In genomic region chr6:73388800-73389512, GRCh38 we compare ENCODE assay signal across 8 cellular contexts. TPM values are rescaled to one million over a fixed set of nuclear protein-coding genes. Genes with fewer than 3 reads are reported as not detected.
A peak's percentile ranks its signal among the peaks of the same experiment; 100 is the strongest.
DNase-seq lines count a peak whose midpoint lies in the region; ATAC-seq and TF ChIP-seq lines count a peak whose summit lies in the region.

No MANE protein-coding gene starts in this region.

- peaks cover 12% of the 10 kb centered on the region for H3K4me1 Mint-ChIP-seq in CD8-positive, alpha-beta T cell (ENCODE audit: low read depth)

- peak overlapping the region; percentile 93 for H2AFZ ChIP-seq in neuronal stem cell (ENCODE audit: low read length)

- no peak overlapping the region for H2BK5ac ChIP-seq in neuronal stem cell (ENCODE audit: low read length)

- H3K4me1 ChIP-seq in CD8-positive, alpha-beta T cell (ENCODE audit: insufficient read depth, low read length): peaks cover 4% of the 10 kb centered on the region
- H3K4me1 ChIP-seq in neuronal stem cell (ENCODE audit: control insufficient read depth in 2 of 2, insufficient read depth in 1 of 2, low read depth in 1 of 2, low read length in 2 of 2): peaks cover 0 to 4% of the 10 kb centered on the region in 2 donors
- peaks cover 5% of the 10 kb centered on the region for H3K4me1 ChIP-seq in suprapubic skin

- H3K36me3 ChIP-seq in CD8-positive, alpha-beta T cell (ENCODE audit: insufficient read depth, low read length): no peaks in the 10 kb centered on the region
- H3K36me3 ChIP-seq in neuronal stem cell (replicated peaks in 1 of 2; ENCODE audit: control insufficient read depth in 2 of 2, insufficient read depth in 2 of 2, low read length in 2 of 2): no peaks in the 10 kb centered on the region
- H3K36me3 ChIP-seq in suprapubic skin: no peaks in the 10 kb centered on the region

- no peak overlapping the region for H4K91ac ChIP-seq in neuronal stem cell (ENCODE audit: low read depth, low read length, poor library complexity)

- H2BK120ac ChIP-seq in neuronal stem cell (ENCODE audit: low read depth, low read length): no peak overlapping the region

- peak; percentile 71 for ATAC-seq in CD8-positive, alpha-beta T cell
- ATAC-seq in HG03342 (IDR thresholded peaks at IDR 0.05; ENCODE audit: unreplicated experiment): peak; percentile 67

- H3K27me3 Mint-ChIP-seq in CD8-positive, alpha-beta T cell (ENCODE audit: low read depth): no peaks in the 10 kb centered on the region

- H3K9me3 Mint-ChIP-seq in CD8-positive, alpha-beta T cell: no peaks in the 10 kb centered on the region

- CTCF ChIA-PET in CD8-positive, alpha-beta T cell (lab: Charles Lee): interaction anchor here (0.8 to 2.1 kb wide), 4 partner anchors 62 to 103 kb away, joined by 3 to 5 read pairs (median 4); partner anchors contain the start of gene MTO1

- H3K4me3 Mint-ChIP-seq in CD8-positive, alpha-beta T cell: peak overlapping the region; percentile 78

- H3K14ac ChIP-seq in neuronal stem cell (ENCODE audit: low read length): no peak overlapping the region

- H3K79me1 ChIP-seq in neuronal stem cell (ENCODE audit: low read depth, low read length): no peaks in the 10 kb centered on the region

- H3K18ac ChIP-seq in neuronal stem cell (ENCODE audit: low read length): peak overlapping the region; percentile 88

- H3K23ac ChIP-seq in neuronal stem cell (ENCODE audit: low read depth, low read length, poor library complexity): no peak overlapping the region

- DNase-seq in CD8-positive, alpha-beta T cell: peak in 6 of 7 experiments; percentile 38 to 70 (median 45)
- peak; percentile 30 for DNase-seq in OCI-M2 (lab: John Stamatoyannopoulos, UW; ENCODE audit: unreplicated experiment)
- DNase-seq in activated T-helper 1 cell treated with anti-CD3 and anti-CD28 coated beads, Interleukin-2, amount 50 U/mL, for 16 hours (ENCODE audit: low read depth in 1 of 2, low spot score in 1 of 2): peak; percentile 21 to 26
- peak; percentile 52 to 82 for DNase-seq in foreskin fibroblast
- DNase-seq in neuronal stem cell (ENCODE audit: low spot score): peak; percentile 46
- no peak for DNase-seq in suprapubic skin (ENCODE audit: low spot score in 2 of 2)

- TF ChIP-seq POLR2A in GM19099 (IDR thresholded peaks at IDR 0.05; ENCODE audit: extremely low read depth, insufficient read length, low read depth) (peak; percentile 46), suprapubic skin (IDR thresholded peaks at IDR 0.05) (no peak)

- H3K36me3 Mint-ChIP-seq in CD8-positive, alpha-beta T cell: no peaks in the 10 kb centered on the region

- H3K4me2 ChIP-seq in neuronal stem cell (ENCODE audit: insufficient read depth, low read length, poor library complexity, severe bottlenecking): peak overlapping the region; percentile 60

- H3K9ac ChIP-seq in neuronal stem cell (ENCODE audit: low read depth, low read length, poor library complexity): peak overlapping the region; percentile 2

- H2AK5ac ChIP-seq in neuronal stem cell (ENCODE audit: low read depth, low read length): no peak overlapping the region

- no peak overlapping the region for H3K4ac ChIP-seq in neuronal stem cell (ENCODE audit: low read length)

- intact Hi-C loops in CD8-positive, alpha-beta T cell (cut with DNase I, micrococcal nuclease): loop anchor here in 1 of 2 experiments (2.0 kb wide), 1 partner anchor 62 kb away; no protein-coding TSS in a partner anchor

- peak overlapping the region; percentile 28 for H3K27ac ChIP-seq in CD8-positive, alpha-beta T cell (ENCODE audit: low read depth, low read length)
- H3K27ac ChIP-seq in neuronal stem cell (replicated peaks; ENCODE audit: low read length) (no peak overlapping the region), suprapubic skin (no peak overlapping the region)

- no peak overlapping the region for H2BK15ac ChIP-seq in neuronal stem cell (ENCODE audit: low read length)

- no peaks in the 10 kb centered on the region for H3K9me3 ChIP-seq in CD8-positive, alpha-beta T cell (ENCODE audit: low read length)
- H3K9me3 ChIP-seq in neuronal stem cell (replicated peaks in 1 of 2; ENCODE audit: control insufficient read depth in 2 of 2, insufficient read depth in 1 of 2, low read depth in 1 of 2, low read length in 2 of 2): no peaks in the 10 kb centered on the region
- no peaks in the 10 kb centered on the region for H3K9me3 ChIP-seq in suprapubic skin

- no peaks in the 10 kb centered on the region for H3K27me3 ChIP-seq in CD8-positive, alpha-beta T cell (ENCODE audit: insufficient read depth, low read length)
- peaks cover 0 to 17% (median 0%) of the 10 kb centered on the region in 3 experiments for H3K27me3 ChIP-seq in neuronal stem cell (ENCODE audit: control insufficient read depth in 3 of 3, insufficient read depth in 3 of 3, low read depth in 1 of 3, low read length in 3 of 3)
- H3K27me3 ChIP-seq in suprapubic skin: no peaks in the 10 kb centered on the region

- POLR2A ChIA-PET in CD8-positive, alpha-beta T cell (lab: Charles Lee): interaction anchor here (0.6 to 1.0 kb wide), 2 partner anchors 60 to 73 kb away, joined by 5 to 6 read pairs; partner anchors contain the start of gene MTO1

- TF ChIP-seq CTCF in CD8-positive, alpha-beta T cell (IDR thresholded peaks at IDR 0.05): no peak
- TF ChIP-seq CTCF in foreskin fibroblast (IDR thresholded peaks at IDR 0.05; ENCODE audit: low read depth, low read length) (peak; percentile 85), suprapubic skin (IDR thresholded peaks at IDR 0.05) (peak in 1 of 2 donors; percentile 51)

- TF ChIP-seq EP300 in suprapubic skin (IDR thresholded peaks at IDR 0.05): no peak

- no CpG with 5 or more reads among the region's 38 CpGs for WGBS in neuronal stem cell (ENCODE audit: extremely low coverage in 2 of 2, insufficient read length in 2 of 2, insufficient replicate concordance in 1 of 2), 2 donors
- 4% methylated on average over 16 of the region's 38 CpGs for WGBS in suprapubic skin

- H2BK12ac ChIP-seq in neuronal stem cell (ENCODE audit: low read length): no peak overlapping the region

- peak overlapping the region; percentile 54 for H3K4me3 ChIP-seq in CD8-positive, alpha-beta T cell (ENCODE audit: low read depth, low read length)
- H3K4me3 ChIP-seq in foreskin fibroblast (ENCODE audit: low read depth in 1 of 2, low read length in 2 of 2) (peak overlapping the region; percentile 47 to 72), neuronal stem cell (ENCODE audit: low read length in 2 of 2) (peak overlapping the region; percentile 37 to 77), suprapubic skin (peak overlapping the region; percentile 54)

- H4K8ac ChIP-seq in neuronal stem cell (ENCODE audit: low read depth, low read length): no peak overlapping the region

- peak overlapping the region; percentile 45 for H3K27ac Mint-ChIP-seq in CD8-positive, alpha-beta T cell

RNA-seq across cellular contexts. Expression of gene DDX43, which starts 5.7 kb away (rescaled TPM):
- under 1 TPM; 0.73 to 0.81 TPM for total RNA-seq in CD8-positive, alpha-beta T cell
- polyA plus RNA-seq in neuronal stem cell (2013, experiment 1 of 2): not detected
- polyA plus RNA-seq in neuronal stem cell (2013, experiment 2 of 2): not detected
- total RNA-seq in suprapubic skin: 1 to 10 TPM in 1 of 4 donors, under 1 TPM in 3; 0.34 to 3.1 (median 0.60) TPM

RNA-seq across cellular contexts. Expression of gene OOEP, which starts 19.3 kb away (rescaled TPM):
- under 1 TPM in 1 of 2 experiments, not detected in 1; 0.49 TPM for total RNA-seq in CD8-positive, alpha-beta T cell
- polyA plus RNA-seq in neuronal stem cell (2013, experiment 1 of 2): not detected
- not detected for polyA plus RNA-seq in neuronal stem cell (2013, experiment 2 of 2)
- total RNA-seq in suprapubic skin: under 1 TPM in 1 of 4 donors, not detected in 3; 0.87 TPM

RNA-seq across cellular contexts. Expression of gene KHDC3L, which starts 26.5 kb away (rescaled TPM):
- not detected for total RNA-seq in CD8-positive, alpha-beta T cell
- polyA plus RNA-seq in neuronal stem cell (2013, experiment 1 of 2): 0.18 TPM
- 0.18 TPM for polyA plus RNA-seq in neuronal stem cell (2013, experiment 2 of 2)
- total RNA-seq in suprapubic skin: not detected

RNA-seq across cellular contexts. Expression of gene DPPA5, which starts 34.9 kb away (rescaled TPM):
- not detected for total RNA-seq in CD8-positive, alpha-beta T cell
- not detected for polyA plus RNA-seq in neuronal stem cell (2013, experiment 1 of 2)
- not detected for polyA plus RNA-seq in neuronal stem cell (2013, experiment 2 of 2)
- total RNA-seq in suprapubic skin: not detected

Comparison
In these comparisons a context has a peak if more than half of its experiments do, and no peak if none do; other contexts are left out.
1. DNase-seq: peak in CD8-positive, alpha-beta T cell (6 of 7), OCI-M2 (single experiment), activated T-helper 1 cell treated with anti-CD3 and anti-CD28 coated beads, Interleukin-2, amount 50 U/mL, for 16 hours (2 of 2), foreskin fibroblast (2 of 2) and neuronal stem cell (single experiment); none in suprapubic skin (0 of 2).
2. Peak in every context shown above with its lines, with median percentiles within 50 percentile points of each other: H3K4me3 ChIP-seq.